1 cellular context compared by ENCODE assay signal in genomic region chr17:29593546-29594440, GRCh38.
TF ChIP-seq lines count a peak whose summit lies in the region.

No MANE protein-coding gene starts in this region.

TF ChIP-seq in K562, 482 proteins besides CTCF, POLR2A, EP300 and RAD21 (continued from another document and continues in another):
- TF ChIP-seq, protein P1, sequence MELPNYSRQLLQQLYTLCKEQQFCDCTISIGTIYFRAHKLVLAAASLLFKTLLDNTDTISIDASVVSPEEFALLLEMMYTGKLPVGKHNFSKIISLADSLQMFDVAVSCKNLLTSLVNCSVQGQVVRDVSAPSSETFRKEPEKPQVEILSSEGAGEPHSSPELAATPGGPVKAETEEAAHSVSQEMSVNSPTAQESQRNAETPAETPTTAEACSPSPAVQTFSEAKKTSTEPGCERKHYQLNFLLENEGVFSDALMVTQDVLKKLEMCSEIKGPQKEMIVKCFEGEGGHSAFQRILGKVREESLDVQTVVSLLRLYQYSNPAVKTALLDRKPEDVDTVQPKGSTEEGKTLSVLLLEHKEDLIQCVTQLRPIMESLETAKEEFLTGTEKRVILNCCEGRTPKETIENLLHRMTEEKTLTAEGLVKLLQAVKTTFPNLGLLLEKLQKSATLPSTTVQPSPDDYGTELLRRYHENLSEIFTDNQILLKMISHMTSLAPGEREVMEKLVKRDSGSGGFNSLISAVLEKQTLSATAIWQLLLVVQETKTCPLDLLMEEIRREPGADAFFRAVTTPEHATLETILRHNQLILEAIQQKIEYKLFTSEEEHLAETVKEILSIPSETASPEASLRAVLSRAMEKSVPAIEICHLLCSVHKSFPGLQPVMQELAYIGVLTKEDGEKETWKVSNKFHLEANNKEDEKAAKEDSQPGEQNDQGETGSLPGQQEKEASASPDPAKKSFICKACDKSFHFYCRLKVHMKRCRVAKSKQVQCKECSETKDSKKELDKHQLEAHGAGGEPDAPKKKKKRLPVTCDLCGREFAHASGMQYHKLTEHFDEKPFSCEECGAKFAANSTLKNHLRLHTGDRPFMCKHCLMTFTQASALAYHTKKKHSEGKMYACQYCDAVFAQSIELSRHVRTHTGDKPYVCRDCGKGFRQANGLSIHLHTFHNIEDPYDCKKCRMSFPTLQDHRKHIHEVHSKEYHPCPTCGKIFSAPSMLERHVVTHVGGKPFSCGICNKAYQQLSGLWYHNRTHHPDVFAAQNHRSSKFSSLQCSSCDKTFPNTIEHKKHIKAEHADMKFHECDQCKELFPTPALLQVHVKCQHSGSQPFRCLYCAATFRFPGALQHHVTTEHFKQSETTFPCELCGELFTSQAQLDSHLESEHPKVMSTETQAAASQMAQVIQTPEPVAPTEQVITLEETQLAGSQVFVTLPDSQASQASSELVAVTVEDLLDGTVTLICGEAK (IDR thresholded peaks at IDR 0.05): peak; percentile 74; the same call in 1 of the 2 replicates
- TF ChIP-seq, protein P1 (CRISPR knock-in tag; IDR thresholded peaks at IDR 0.05): no peak; the same call in 1 of the 2 replicates
- TF ChIP-seq, protein P2, sequence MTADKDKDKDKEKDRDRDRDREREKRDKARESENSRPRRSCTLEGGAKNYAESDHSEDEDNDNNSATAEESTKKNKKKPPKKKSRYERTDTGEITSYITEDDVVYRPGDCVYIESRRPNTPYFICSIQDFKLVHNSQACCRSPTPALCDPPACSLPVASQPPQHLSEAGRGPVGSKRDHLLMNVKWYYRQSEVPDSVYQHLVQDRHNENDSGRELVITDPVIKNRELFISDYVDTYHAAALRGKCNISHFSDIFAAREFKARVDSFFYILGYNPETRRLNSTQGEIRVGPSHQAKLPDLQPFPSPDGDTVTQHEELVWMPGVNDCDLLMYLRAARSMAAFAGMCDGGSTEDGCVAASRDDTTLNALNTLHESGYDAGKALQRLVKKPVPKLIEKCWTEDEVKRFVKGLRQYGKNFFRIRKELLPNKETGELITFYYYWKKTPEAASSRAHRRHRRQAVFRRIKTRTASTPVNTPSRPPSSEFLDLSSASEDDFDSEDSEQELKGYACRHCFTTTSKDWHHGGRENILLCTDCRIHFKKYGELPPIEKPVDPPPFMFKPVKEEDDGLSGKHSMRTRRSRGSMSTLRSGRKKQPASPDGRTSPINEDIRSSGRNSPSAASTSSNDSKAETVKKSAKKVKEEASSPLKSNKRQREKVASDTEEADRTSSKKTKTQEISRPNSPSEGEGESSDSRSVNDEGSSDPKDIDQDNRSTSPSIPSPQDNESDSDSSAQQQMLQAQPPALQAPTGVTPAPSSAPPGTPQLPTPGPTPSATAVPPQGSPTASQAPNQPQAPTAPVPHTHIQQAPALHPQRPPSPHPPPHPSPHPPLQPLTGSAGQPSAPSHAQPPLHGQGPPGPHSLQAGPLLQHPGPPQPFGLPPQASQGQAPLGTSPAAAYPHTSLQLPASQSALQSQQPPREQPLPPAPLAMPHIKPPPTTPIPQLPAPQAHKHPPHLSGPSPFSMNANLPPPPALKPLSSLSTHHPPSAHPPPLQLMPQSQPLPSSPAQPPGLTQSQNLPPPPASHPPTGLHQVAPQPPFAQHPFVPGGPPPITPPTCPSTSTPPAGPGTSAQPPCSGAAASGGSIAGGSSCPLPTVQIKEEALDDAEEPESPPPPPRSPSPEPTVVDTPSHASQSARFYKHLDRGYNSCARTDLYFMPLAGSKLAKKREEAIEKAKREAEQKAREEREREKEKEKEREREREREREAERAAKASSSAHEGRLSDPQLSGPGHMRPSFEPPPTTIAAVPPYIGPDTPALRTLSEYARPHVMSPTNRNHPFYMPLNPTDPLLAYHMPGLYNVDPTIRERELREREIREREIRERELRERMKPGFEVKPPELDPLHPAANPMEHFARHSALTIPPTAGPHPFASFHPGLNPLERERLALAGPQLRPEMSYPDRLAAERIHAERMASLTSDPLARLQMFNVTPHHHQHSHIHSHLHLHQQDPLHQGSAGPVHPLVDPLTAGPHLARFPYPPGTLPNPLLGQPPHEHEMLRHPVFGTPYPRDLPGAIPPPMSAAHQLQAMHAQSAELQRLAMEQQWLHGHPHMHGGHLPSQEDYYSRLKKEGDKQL (CRISPR knock-in tag; IDR thresholded peaks at IDR 0.05; ENCODE audit: borderline replicate concordance): no peak; the same call in 1 of the 2 replicates
- TF ChIP-seq POU5F1 (IDR thresholded peaks at IDR 0.05; ENCODE audit: borderline replicate concordance, low read depth, low read length, partially characterized antibody) (no peak), NR3C1 (CRISPR knock-in tag; IDR thresholded peaks at IDR 0.05) (peak; percentile 96), FOXP1 (CRISPR knock-in tag; IDR thresholded peaks at IDR 0.05) (peak; percentile 93), HDAC3 (IDR thresholded peaks at IDR 0.05; ENCODE audit: borderline replicate concordance, partially characterized antibody) (no peak), NR2C1 (IDR thresholded peaks at IDR 0.05) (no peak), NR2C1 (tag; IDR thresholded peaks at IDR 0.05) (no peak), SIX5 (IDR thresholded peaks at IDR 0.05; ENCODE audit: borderline replicate concordance in 1 of 2, insufficient read depth in 1 of 2, low read depth in 1 of 2, low read length in 2 of 2) (no peak), TCF7L2 (IDR thresholded peaks at IDR 0.05; ENCODE audit: low read depth, low read length) (no peak), ZNF143 (CRISPR knock-in tag; IDR thresholded peaks at IDR 0.05) (peak; percentile 39; the same call in 1 of the 2 replicates), ZFP36 (IDR thresholded peaks at IDR 0.05; ENCODE audit: low read depth, low read length, partially characterized antibody) (no peak), HDAC6 (IDR thresholded peaks at IDR 0.05; ENCODE audit: low read depth, low read length) (no peak), ZNF76 (CRISPR knock-in tag; IDR thresholded peaks at IDR 0.05; ENCODE audit: borderline replicate concordance) (no peak), ZNF121 (CRISPR knock-in tag; conservative IDR thresholded peaks at IDR 0.05) (no peak), ESRRB (CRISPR knock-in tag; IDR thresholded peaks at IDR 0.05; ENCODE audit: borderline replicate concordance) (no peak), HDAC1 (IDR thresholded peaks at IDR 0.05) (peak in 1 of 2 experiments; percentile 76; a peak in 1 of 4 replicates), MXI1 (IDR thresholded peaks at IDR 0.05; ENCODE audit: low read depth, low read length) (no peak), BCL6 (CRISPR knock-in tag; IDR thresholded peaks at IDR 0.05) (no peak), ZNF232 (CRISPR knock-in tag; IDR thresholded peaks at IDR 0.05) (peak; percentile 96), ZNF431 (CRISPR knock-in tag; IDR thresholded peaks at IDR 0.05) (0 out of 2 replicates have a peak, but pooled peaks have one; percentile 26), ZNF263 (CRISPR knock-in tag; IDR thresholded peaks at IDR 0.05; ENCODE audit: borderline replicate concordance) (peak; percentile 80), PHF21A (IDR thresholded peaks at IDR 0.05; ENCODE audit: borderline replicate concordance, low read depth) (no peak), HMGN3 (IDR thresholded peaks at IDR 0.05; ENCODE audit: borderline replicate concordance, extremely low read depth, insufficient read length, low read depth, low read length) (peak; percentile 21), ZC3H8 (IDR thresholded peaks at IDR 0.05) (no peak), HCFC1 (IDR thresholded peaks at IDR 0.05; ENCODE audit: low read depth, low read length) (no peak), IRF1 (CRISPR knock-in tag; IDR thresholded peaks at IDR 0.05; ENCODE audit: borderline replicate concordance) (peak; percentile 83; the same call in 1 of the 2 replicates), HNRNPL (IDR thresholded peaks at IDR 0.05; ENCODE audit: low read depth, low read length) (no peak), CBX5 (IDR thresholded peaks at IDR 0.05; ENCODE audit: borderline replicate concordance, low read depth) (no peak), NFXL1 (CRISPR knock-in tag; IDR thresholded peaks at IDR 0.05) (no peak), ETS1 (conservative IDR thresholded peaks at IDR 0.05; ENCODE audit: control insufficient read depth, low read depth, low read length) (peak; percentile 62; the same call in 1 of the 2 replicates), ZNF253 (CRISPR knock-in tag; conservative IDR thresholded peaks at IDR 0.05) (no peak), TAF15 (IDR thresholded peaks at IDR 0.05; ENCODE audit: low read depth, low read length) (no peak), STAT6 (CRISPR knock-in tag; IDR thresholded peaks at IDR 0.05) (peak; percentile 71; the same call in 1 of the 2 replicates), CBX1 (IDR thresholded peaks at IDR 0.05; ENCODE audit: low read depth) (no peak), HNRNPK (IDR thresholded peaks at IDR 0.05; ENCODE audit: low read depth, low read length, poor library complexity, severe bottlenecking) (no peak)
- TF ChIP-seq, protein P3, sequence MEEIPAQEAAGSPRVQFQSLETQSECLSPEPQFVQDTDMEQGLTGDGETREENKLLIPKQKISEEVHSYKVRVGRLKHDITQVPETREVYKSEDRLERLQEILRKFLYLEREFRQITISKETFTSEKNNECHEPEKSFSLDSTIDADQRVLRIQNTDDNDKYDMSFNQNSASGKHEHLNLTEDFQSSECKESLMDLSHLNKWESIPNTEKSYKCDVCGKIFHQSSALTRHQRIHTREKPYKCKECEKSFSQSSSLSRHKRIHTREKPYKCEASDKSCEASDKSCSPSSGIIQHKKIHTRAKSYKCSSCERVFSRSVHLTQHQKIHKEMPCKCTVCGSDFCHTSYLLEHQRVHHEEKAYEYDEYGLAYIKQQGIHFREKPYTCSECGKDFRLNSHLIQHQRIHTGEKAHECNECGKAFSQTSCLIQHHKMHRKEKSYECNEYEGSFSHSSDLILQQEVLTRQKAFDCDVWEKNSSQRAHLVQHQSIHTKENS (CRISPR knock-in tag; IDR thresholded peaks at IDR 0.05): no peak
- TF ChIP-seq, protein P4, sequence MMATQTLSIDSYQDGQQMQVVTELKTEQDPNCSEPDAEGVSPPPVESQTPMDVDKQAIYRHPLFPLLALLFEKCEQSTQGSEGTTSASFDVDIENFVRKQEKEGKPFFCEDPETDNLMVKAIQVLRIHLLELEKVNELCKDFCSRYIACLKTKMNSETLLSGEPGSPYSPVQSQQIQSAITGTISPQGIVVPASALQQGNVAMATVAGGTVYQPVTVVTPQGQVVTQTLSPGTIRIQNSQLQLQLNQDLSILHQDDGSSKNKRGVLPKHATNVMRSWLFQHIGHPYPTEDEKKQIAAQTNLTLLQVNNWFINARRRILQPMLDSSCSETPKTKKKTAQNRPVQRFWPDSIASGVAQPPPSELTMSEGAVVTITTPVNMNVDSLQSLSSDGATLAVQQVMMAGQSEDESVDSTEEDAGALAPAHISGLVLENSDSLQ (IDR thresholded peaks at IDR 0.05): no peak
